In the genomic region with DNA sequence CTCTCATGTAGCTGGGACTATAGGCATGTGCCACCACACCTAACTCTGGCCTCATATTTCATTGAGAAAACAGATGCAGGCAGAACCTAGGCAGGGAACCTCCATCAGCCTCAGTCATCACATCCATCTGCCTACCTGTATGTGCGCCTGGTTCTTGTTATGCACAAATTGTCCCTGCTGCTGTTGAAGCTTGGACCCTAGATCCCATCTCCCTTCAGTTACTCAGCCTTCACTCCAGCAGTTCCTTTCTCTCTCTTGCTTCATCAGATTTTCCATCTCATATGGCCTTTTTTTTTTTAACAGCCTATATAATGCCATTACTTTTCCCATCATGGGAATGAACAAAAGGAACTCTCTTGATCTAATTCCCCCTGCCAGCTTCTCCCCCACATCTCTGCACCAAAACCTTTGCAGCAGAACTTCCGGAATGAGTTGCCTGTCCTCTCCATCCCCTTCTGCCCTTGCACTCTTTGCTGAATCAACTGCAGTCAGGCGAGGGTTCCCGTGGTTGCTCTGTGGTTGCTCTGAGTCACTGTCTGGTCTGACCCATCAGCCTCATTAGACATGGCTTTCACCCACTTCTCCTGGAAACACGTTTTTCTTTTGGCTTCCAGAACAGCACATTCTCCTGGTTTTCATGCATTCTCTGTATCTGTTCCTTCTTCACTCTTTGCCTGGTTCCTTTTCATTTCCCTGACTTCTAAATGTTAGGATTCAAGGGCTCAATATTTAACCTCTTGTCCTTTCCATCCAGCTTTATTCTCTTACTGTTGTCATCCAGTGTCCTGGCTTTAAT, we compare ENCODE assay signal across 8 cellular contexts. TPM values are rescaled to one million over a fixed set of nuclear protein-coding genes. Genes with fewer than 3 reads are reported as not detected.
A peak's percentile ranks its signal among the peaks of the same experiment; 100 is the strongest.
DNase-seq lines count a peak whose midpoint lies in the region; ATAC-seq and TF ChIP-seq lines count a peak whose summit lies in the region.

No MANE protein-coding gene starts in this region.

- BruUV-seq in Panc1 (replicated peaks; lab: Mats Ljungman, UMichigan) = no TSS peak

- no peaks in the 10 kb centered on the region for H3K9me3 Mint-ChIP-seq in activated naive CD4-positive, alpha-beta T cell treated with anti-CD3 and anti-CD28 coated beads for 36 hours

- H3K27ac ChIP-seq in Panc1 (ENCODE audit: low read length) = no peak overlapping the region

- H3K9me3 ChIP-seq in Panc1 (ENCODE audit: control insufficient read depth, insufficient read depth, low read depth, low read length) = no peaks in the 10 kb centered on the region
- H3K9me3 ChIP-seq in HAP-1 = no peaks in the 10 kb centered on the region

- no peak overlapping the region for H3K4me3 ChIP-seq in Panc1 (ENCODE audit: low read depth in 2 of 2, low read length in 2 of 2)
- no peak overlapping the region for H3K4me3 ChIP-seq in HAP-1

- H3K4me1 ChIP-seq in Panc1 (ENCODE audit: control insufficient read depth, insufficient read depth, low read length) (no peaks in the 10 kb centered on the region), HAP-1 (no peaks in the 10 kb centered on the region)

- intact Hi-C loops in Panc1 (cut with micrococcal nuclease; ENCODE audit: unreplicated experiment) (no loop called here), cardiac septum (cut with DNase I) (no loop called here)
- intact Hi-C loops in activated naive CD4-positive, alpha-beta T cell treated with anti-CD3 and anti-CD28 coated beads for 36 hours (cut with micrococcal nuclease) = no loop called here

- no peaks in the 10 kb centered on the region for H3K27me3 Mint-ChIP-seq in activated naive CD4-positive, alpha-beta T cell treated with anti-CD3 and anti-CD28 coated beads for 36 hours (ENCODE audit: low read depth)

- DNase-seq in Panc1 (ENCODE audit: low read depth, low spot score) (peak; percentile 72), cardiac septum (ENCODE audit: low spot score) (peak; percentile 78), HAP-1 (ENCODE audit: low spot score in 2 of 2) (no peak)
- peak; percentile 80 for DNase-seq in activated naive CD4-positive, alpha-beta T cell treated with anti-CD3 and anti-CD28 coated beads for 36 hours
- peak; percentile 43 for DNase-seq in stimulated activated CD4-positive, alpha-beta T cell treated with anti-CD3 and anti-CD28 coated beads, Interleukin-12 subunit alpha, Interleukin-12 subunit beta, amount 100 ng/mL, for 4 hours

- ATAC-seq in GM19452 (IDR thresholded peaks at IDR 0.05; ENCODE audit: unreplicated experiment) = peak; percentile 67
- ATAC-seq in Panc1 = no peak
- ATAC-seq in GM21528 (IDR thresholded peaks at IDR 0.05; ENCODE audit: low FRiP score, unreplicated experiment) = no peak
- ATAC-seq in HG02973 (IDR thresholded peaks at IDR 0.05; ENCODE audit: unreplicated experiment) = no peak

- H3K27me3 ChIP-seq in Panc1 (ENCODE audit: control insufficient read depth, insufficient read depth, low read length) (no peaks in the 10 kb centered on the region), HAP-1 (ENCODE audit: low read depth) (no peaks in the 10 kb centered on the region)

- peaks cover 4% of the 10 kb centered on the region for H3K36me3 Mint-ChIP-seq in activated naive CD4-positive, alpha-beta T cell treated with anti-CD3 and anti-CD28 coated beads for 36 hours (ENCODE audit: low read depth)

- TF ChIP-seq CTCF in Panc1 (IDR thresholded peaks at IDR 0.05) = no peak

- H3K36me3 ChIP-seq in Panc1 (ENCODE audit: control insufficient read depth, insufficient read depth, low read length) (no peaks in the 10 kb centered on the region), HAP-1 (replicated peaks) (peaks cover 5% of the 10 kb centered on the region; the same call in 1 of the 2 replicates)

- in situ Hi-C loops in Panc1 (cut with HindIII; ENCODE audit: low pct_unique_long_range_greater_than_20kb, low sequenced_read_pairs) = no loop called here
- in situ Hi-C loops in HAP-1 (cut with MboI; ENCODE audit: low sequenced_read_pairs) = no loop called here

- H3K27ac Mint-ChIP-seq in activated naive CD4-positive, alpha-beta T cell treated with anti-CD3 and anti-CD28 coated beads for 36 hours = no peak overlapping the region

- no peak overlapping the region for H3K4me3 Mint-ChIP-seq in activated naive CD4-positive, alpha-beta T cell treated with anti-CD3 and anti-CD28 coated beads for 36 hours

- POLR2A ChIA-PET in Panc1 (lab: Charles Lee) = no interaction called here

- CTCF ChIA-PET in Panc1 (lab: Charles Lee) = no interaction called here
- CTCF ChIA-PET in activated naive CD4-positive, alpha-beta T cell treated with anti-CD3 and anti-CD28 coated beads for 36 hours (lab: Charles Lee) = no interaction called here

- H3K4me1 Mint-ChIP-seq in activated naive CD4-positive, alpha-beta T cell treated with anti-CD3 and anti-CD28 coated beads for 36 hours (ENCODE audit: low read depth) = peaks cover 12% of the 10 kb centered on the region

RNA-seq across cellular contexts. Expression of a gene that starts 41.5 kb away (rescaled TPM):
- total RNA-seq in Panc1 (2021; ENCODE audit: unreplicated experiment) (54.7 TPM), cardiac septum (62.1 TPM)
- 52.9 TPM for polyA plus RNA-seq in Panc1 (2012; ENCODE audit: insufficient read length)
- 10 to 100 TPM; 20.1 to 21.3 TPM for total RNA-seq in activated naive CD4-positive, alpha-beta T cell treated with anti-CD3 and anti-CD28 coated beads for 36 hours

Comparison
In these comparisons a context has a peak if more than half of its experiments do, and no peak if none do; other contexts are left out.
1. DNase-seq: peak in Panc1 (single experiment), activated naive CD4-positive, alpha-beta T cell treated with anti-CD3 and anti-CD28 coated beads for 36 hours (single experiment), cardiac septum (single experiment) and stimulated activated CD4-positive, alpha-beta T cell treated with anti-CD3 and anti-CD28 coated beads, Interleukin-12 subunit alpha, Interleukin-12 subunit beta, amount 100 ng/mL, for 4 hours (single experiment); none in HAP-1 (0 of 2).